32 cellular contexts compared by ENCODE assay signal in genomic region chr5:1471240-1471853, GRCh38. TPM values are rescaled to one million over a fixed set of nuclear protein-coding genes. Genes with fewer than 3 reads are reported as not detected.
A peak's percentile ranks its signal among the peaks of the same experiment; 100 is the strongest.
DNase-seq lines count a peak whose midpoint lies in the region; ATAC-seq, FAIRE-seq and TF ChIP-seq lines count a peak whose summit lies in the region.
"Had no signal": no experiment of that assay in that cellular context is flagged by ENCODE, and none has a peak within 500 bp of the region (broad histone marks: within the 10 kb centered on the region; RNA-seq: fewer than 3 reads in every experiment).

No MANE protein-coding gene starts in this region.

- CTCF ChIA-PET in K562 (lab: Yijun Ruan, JAX; ENCODE audit: low intra/inter-chr PET ratio) = no interaction called here

- H3K79me2 ChIP-seq in K562 (ENCODE audit: control insufficient read depth, insufficient read depth, low read length) = no peaks in the 10 kb centered on the region
- no peaks in the 10 kb centered on the region for H3K79me2 ChIP-seq in GM23338 (replicated peaks; ENCODE audit: insufficient read depth)

- H3K9me3 Mint-ChIP-seq in naive B cell = no peaks in the 10 kb centered on the region
- no peaks in the 10 kb centered on the region for H3K9me3 Mint-ChIP-seq in stimulated activated naive CD8-positive, alpha-beta T cell treated with anti-CD3 and anti-CD28 coated beads, Interleukin-15, amount 100 ng/mL, for 72 hours
- H3K9me3 Mint-ChIP-seq in GM23338 = no peaks in the 10 kb centered on the region; the same call in 1 of the 3 replicates
- H3K9me3 Mint-ChIP-seq: activated CD4-positive, alpha-beta memory T cell treated with anti-CD3 and anti-CD28 coated beads for 36 hours; activated T-helper 2 cell treated with anti-CD3 and anti-CD28 coated beads, Interferon-gamma antibody, Interleukin-2, Interleukin-4, amounts not matched to agents 10 μg/mL and 5 μg/mL and 100 μg/mL, durations not matched to agents 14 hours and 24 hours and 36 hours; H9; neural progenitor cell had no signal

- no TSS peak for BruUV-seq in K562 (replicated peaks; lab: Mats Ljungman, UMichigan)

- H3F3A ChIP-seq in GM23338 (replicated peaks; ENCODE audit: low read depth) = peaks cover 9% of the 10 kb centered on the region; the same call in 1 of the 2 replicates

- no peak for TF ChIP-seq EP300 in K562 (IDR thresholded peaks at IDR 0.05; ENCODE audit: low read length)

- no peak for TF ChIP-seq RAD21 in K562 (CRISPR knock-in tag; conservative IDR thresholded peaks at IDR 0.05 in 1 of 2, IDR thresholded peaks at IDR 0.05 in 1 of 2)

- H3K27me3 ChIP-seq in BE2C = no peaks in the 10 kb centered on the region
- no peaks in the 10 kb centered on the region for H3K27me3 ChIP-seq in K562 (ENCODE audit: control insufficient read depth in 2 of 2, insufficient read depth in 2 of 2, low read length in 2 of 2)
- H3K27me3 ChIP-seq in H7 (ENCODE audit: control insufficient read depth, insufficient read depth, low read length) = no peaks in the 10 kb centered on the region
- H3K27me3 ChIP-seq in GM23338 (ENCODE audit: insufficient read depth) = no peaks in the 10 kb centered on the region
- H3K27me3 ChIP-seq: neural progenitor cell, right lobe of liver, SJSA1, testis, vagina had no signal

- peaks cover 5 to 13% (median 5%) of the 10 kb centered on the region in 3 donors for H3K4me1 Mint-ChIP-seq in naive B cell
- H3K4me1 Mint-ChIP-seq in stimulated activated naive CD8-positive, alpha-beta T cell treated with anti-CD3 and anti-CD28 coated beads, Interleukin-15, amount 100 ng/mL, for 72 hours = peaks cover 11% of the 10 kb centered on the region
- no peaks in the 10 kb centered on the region for H3K4me1 Mint-ChIP-seq in GM23338
- H3K4me1 Mint-ChIP-seq: CD4-positive, CD25-positive, alpha-beta regulatory T cell had no signal

- H3K4me3 Mint-ChIP-seq in naive B cell = no peak overlapping the region
- no peak overlapping the region for H3K4me3 Mint-ChIP-seq in stimulated activated naive CD8-positive, alpha-beta T cell treated with anti-CD3 and anti-CD28 coated beads, Interleukin-15, amount 100 ng/mL, for 72 hours
- no peak overlapping the region for H3K4me3 Mint-ChIP-seq in GM23338
- H3K4me3 Mint-ChIP-seq: activated CD4-positive, alpha-beta memory T cell treated with anti-CD3 and anti-CD28 coated beads for 36 hours; CD4-positive, CD25-positive, alpha-beta regulatory T cell; H9; neural progenitor cell had no signal

- H4K20me1 ChIP-seq in K562 (replicated peaks; ENCODE audit: control insufficient read depth, insufficient read depth, low read length) (no peaks in the 10 kb centered on the region; the same call in 1 of the 2 replicates), GM23338 (replicated peaks; ENCODE audit: insufficient read depth) (peaks cover 3% of the 10 kb centered on the region; the same call in 1 of the 2 replicates)

- intact Hi-C loops in K562 (cut with micrococcal nuclease) = no loop called here

- 41% methylated on average over 8 of the region's 8 CpGs for WGBS in K562 (ENCODE audit: insufficient coverage, low coverage, missing lambda C conversion rate)

- POLR2A ChIA-PET in K562 (lab: Yijun Ruan, JAX) = no interaction called here

- no peaks in the 10 kb centered on the region for H3K4me1 ChIP-seq in BE2C
- H3K4me1 ChIP-seq in K562 (replicated peaks in 1 of 2; ENCODE audit: control insufficient read depth in 2 of 2, insufficient read depth in 2 of 2, low read length in 2 of 2) = peaks cover 0 to 17% of the 10 kb centered on the region in 2 experiments; a peak in 1 of 5 replicates
- no peaks in the 10 kb centered on the region for H3K4me1 ChIP-seq in GM23338 (ENCODE audit: insufficient read depth)
- H3K4me1 ChIP-seq: neural progenitor cell, SJSA1, testis, vagina had no signal

- no peaks in the 10 kb centered on the region for H3K9me1 ChIP-seq in K562 (ENCODE audit: control insufficient read depth, insufficient read depth, low read length)

- H3K9me2 ChIP-seq in GM23338 (ENCODE audit: insufficient read depth) = no peaks in the 10 kb centered on the region

- H2AFZ ChIP-seq in K562 (ENCODE audit: low read depth, low read length) = no peak overlapping the region
- no peak overlapping the region for H2AFZ ChIP-seq in GM23338
- H2AFZ ChIP-seq: neural progenitor cell had no signal

- H3K27ac ChIP-seq in K562 (ENCODE audit: extremely low read depth, low read depth, low read length) (no peak overlapping the region), GM23338 (ENCODE audit: low read depth) (no peak overlapping the region)
- H3K27ac ChIP-seq: neural progenitor cell, SJSA1, testis, vagina had no signal

- no peak for ATAC-seq in K562
- no peak for ATAC-seq in naive B cell (ENCODE audit: low read depth in 2 of 2)
- ATAC-seq in stimulated activated naive CD8-positive, alpha-beta T cell treated with anti-CD3 and anti-CD28 coated beads, Interleukin-15, amount 100 ng/mL, for 72 hours = no peak
- ATAC-seq in GM23338 = no peak
- ATAC-seq: mucosa of descending colon, Panc1 had no signal

- H3K27ac Mint-ChIP-seq in naive B cell (peak overlapping the region in 4 of 6 donors; percentile 16 to 56 (median 28)), GM23338 (no peak overlapping the region)
- no peak overlapping the region for H3K27ac Mint-ChIP-seq in stimulated activated naive CD8-positive, alpha-beta T cell treated with anti-CD3 and anti-CD28 coated beads, Interleukin-15, amount 100 ng/mL, for 72 hours
- H3K27ac Mint-ChIP-seq: activated CD4-positive, alpha-beta memory T cell treated with anti-CD3 and anti-CD28 coated beads for 36 hours; activated T-helper 2 cell treated with anti-CD3 and anti-CD28 coated beads, Interferon-gamma antibody, Interleukin-2, Interleukin-4, amounts not matched to agents 10 μg/mL and 5 μg/mL and 100 μg/mL, durations not matched to agents 14 hours and 24 hours and 36 hours; H9; neural progenitor cell had no signal

- H3K4me3 ChIP-seq in BE2C (ENCODE audit: low read depth, low read length) (no peak overlapping the region), K562 (no peak overlapping the region), H7 (ENCODE audit: insufficient read depth, low read depth, low read length) (no peak overlapping the region), GM23338 (no peak overlapping the region)
- H3K4me3 ChIP-seq: lung, mucosa of descending colon, neural progenitor cell, right lobe of liver, SJSA1, testis, vagina had no signal

- DNase-seq in BE2C (peak; percentile 7), GM12891 (ENCODE audit: insufficient read length, low spot score) (no peak), K562 (ENCODE audit: extremely low read depth in 1 of 4, low spot score in 3 of 4) (no peak), naive B cell (no peak), H7 (no peak), GM23338 (ENCODE audit: low spot score) (no peak), DMS53 (lab: John Stamatoyannopoulos, UW) (no peak)
- no peak for DNase-seq in stimulated activated naive CD8-positive, alpha-beta T cell treated with anti-CD3 and anti-CD28 coated beads, Interleukin-15, amount 100 ng/mL, for 72 hours
- DNase-seq: activated CD4-positive, alpha-beta memory T cell treated with anti-CD3 and anti-CD28 coated beads for 36 hours; activated CD8-positive, alpha-beta memory T cell treated with anti-CD3 and anti-CD28 coated beads, Interleukin-2, amount 50 U/mL, for 48 hours; CD4-positive, CD25-positive, alpha-beta regulatory T cell; effector CD4-positive, alpha-beta T cell; H9; NCI-H1417; NCI-H2029 treated with DMSO at 0.1 percent for 48 hours; NCI-H69; stimulated activated CD4-positive, alpha-beta T cell treated with anti-CD3 and anti-CD28 coated beads, Interleukin-4, amount 100 ng/mL, for 4 hours; stimulated activated naive CD4-positive, alpha-beta T cell treated with Interleukin-2 at 50 U/mL for 16 hours; testis had no signal

- H3K27me3 Mint-ChIP-seq in naive B cell = no peaks in the 10 kb centered on the region
- H3K27me3 Mint-ChIP-seq in stimulated activated naive CD8-positive, alpha-beta T cell treated with anti-CD3 and anti-CD28 coated beads, Interleukin-15, amount 100 ng/mL, for 72 hours = no peaks in the 10 kb centered on the region
- H3K27me3 Mint-ChIP-seq in GM23338 (ENCODE audit: insufficient read depth, low read depth, poor library complexity) = peaks cover 28% of the 10 kb centered on the region
- H3K27me3 Mint-ChIP-seq: activated CD4-positive, alpha-beta memory T cell treated with anti-CD3 and anti-CD28 coated beads for 36 hours; CD4-positive, CD25-positive, alpha-beta regulatory T cell had no signal

- 0 out of 2 replicates have a peak, but pooled peaks have one; percentile 4 for TF ChIP-seq POLR2A in GM12891 (IDR thresholded peaks at IDR 0.05; ENCODE audit: low read depth, low read length)
- no peak for TF ChIP-seq POLR2A in K562 (conservative IDR thresholded peaks at IDR 0.05)

- H3K36me3 ChIP-seq in BE2C = peaks cover 37% of the 10 kb centered on the region
- H3K36me3 ChIP-seq in K562 (ENCODE audit: control insufficient read depth, insufficient read depth, low read length) = no peaks in the 10 kb centered on the region; the same call in 2 of the 3 replicates
- H3K36me3 ChIP-seq in H7 (replicated peaks; ENCODE audit: control insufficient read depth, insufficient read depth, low read length) = peaks cover 27% of the 10 kb centered on the region
- peaks cover 12% of the 10 kb centered on the region for H3K36me3 ChIP-seq in GM23338 (ENCODE audit: insufficient read depth)
- H3K36me3 ChIP-seq: neural progenitor cell, right lobe of liver had no signal

- H3K36me3 Mint-ChIP-seq in naive B cell (peaks cover 0 to 20% of the 10 kb centered on the region in 2 donors), GM23338 (ENCODE audit: low read depth) (peaks cover 83% of the 10 kb centered on the region)

- H3K9me3 ChIP-seq in BE2C (no peaks in the 10 kb centered on the region), K562 (replicated peaks; ENCODE audit: control insufficient read depth, insufficient read depth, low read depth, low read length) (no peaks in the 10 kb centered on the region)
- H3K9me3 ChIP-seq: mucosa of descending colon, right lobe of liver, testis, vagina had no signal

- no peak overlapping the region; a peak in 1 of 4 replicates for H3K9ac ChIP-seq in K562 (ENCODE audit: insufficient read depth in 1 of 2, low read depth in 2 of 2, low read length in 2 of 2)
- H3K9ac ChIP-seq: neural progenitor cell had no signal

- TF ChIP-seq CTCF in BE2C (IDR thresholded peaks at IDR 0.05; ENCODE audit: low read depth, low read length) = no peak
- TF ChIP-seq CTCF in K562 (IDR thresholded peaks at IDR 0.05 in 2 of 3, conservative IDR thresholded peaks at IDR 0.05 in 1 of 3; ENCODE audit: insufficient read depth in 2 of 3, low read depth in 1 of 3, low read length in 3 of 3) = no peak
- TF ChIP-seq CTCF in GM23338 (conservative IDR thresholded peaks at IDR 0.05; ENCODE audit: low read depth in 2 of 2) = no peak

- H3K4me2 ChIP-seq in K562 (ENCODE audit: insufficient read depth, low read length) (no peak overlapping the region), GM23338 (no peak overlapping the region)
- H3K4me2 ChIP-seq: neural progenitor cell had no signal

- FAIRE-seq in GM12891 (lab: Jason Lieb, UNC) = peak; percentile 57
- FAIRE-seq in K562 (lab: Jason Lieb, UNC) = no peak
- FAIRE-seq: D721Med, GM12892, keratinocyte had no signal

- in situ Hi-C loops in K562 (cut with MboI) = no loop called here

RNA-seq across cellular contexts. Expression of gene SLC6A3, which starts 26.1 kb away (rescaled TPM):
- polyA plus RNA-seq in BE2C (2012; ENCODE audit: insufficient read depth, insufficient read length, low read depth) = 1.2 TPM
- polyA plus RNA-seq in GM12891 (2012; ENCODE audit: low read depth, missing spikeins) = 0.05 TPM
- total RNA-seq in K562 (2011; cell fraction: chromatin; rRNA removed; ENCODE audit: low replicate concordance) = not detected in 2 replicates
- not detected in 2 replicates for total RNA-seq in K562 (2011; cell fraction: nucleolus; rRNA removed)
- not detected in 2 replicates for total RNA-seq in K562 (2011; cell fraction: nucleoplasm; rRNA removed)
- total RNA-seq in K562 (2014; rRNA removed) (not detected in 2 replicates), K562 (2014; rRNA removed; fragmentation: Illumina TruSeq; extraction: Trizol) (not detected in 2 replicates), K562 (2015; rRNA removed; fragmentation: Illumina TruSeq; extraction: Trizol) (not detected in 2 replicates), K562 (2021) (not detected in 2 replicates)
- polyA plus RNA-seq in K562 (2011; rRNA removed) (not detected in 2 replicates), K562 (2014; fragmentation: Illumina TruSeq; extraction: Trizol) (not detected in 2 replicates), K562 (2014; fragmentation: Nextera tagmentation; extraction: Ambion mirVana) (not detected), K562 (2014; rRNA removed) (not detected in 2 replicates), naive B cell (ENCODE audit: low read depth in 6 of 6) (under 1 TPM in 1 of 6 donors, not detected in 5; 0.09 TPM), GM23338 (2016; fragmentation: Nextera tagmentation; extraction: Ambion mirVana) (0.31 and 0.76 TPM in 2 replicates)
- polyA plus RNA-seq in K562 (2011; cell fraction: cytosol; rRNA removed) = not detected in 2 replicates
- polyA plus RNA-seq in K562 (2011; cell fraction: nucleus; rRNA removed) = not detected in 2 replicates
- not detected in 2 replicates for polyA plus RNA-seq in K562 (2012)
- not detected in 2 replicates for polyA minus RNA-seq in K562 (2011; rRNA and poly(A)+ RNA removed)
- polyA minus RNA-seq in K562 (2011; cell fraction: cytosol; rRNA and poly(A)+ RNA removed) = not detected in 2 replicates
- polyA minus RNA-seq in K562 (2011; cell fraction: nucleus; rRNA and poly(A)+ RNA removed) = not detected in 2 replicates
- 0.07 TPM in 2 replicates for total RNA-seq in H7 (2014; rRNA removed; shearing (Covaris generic))
- total RNA-seq in GM23338 (2014; rRNA removed; shearing (Covaris generic)) = 0.85 and 1.0 TPM in 2 replicates
- total RNA-seq: activated CD4-positive, alpha-beta memory T cell treated with anti-CD3 and anti-CD28 coated beads for 36 hours; activated T-helper 2 cell treated with anti-CD3 and anti-CD28 coated beads, Interferon-gamma antibody, Interleukin-2, Interleukin-4, amounts not matched to agents 10 μg/mL and 5 μg/mL and 100 μg/mL, durations not matched to agents 14 hours and 24 hours and 36 hours; CD4-positive, CD25-positive, alpha-beta regulatory T cell; epithelial cell of proximal tubule; HT-29; mucosa of descending colon; right lobe of liver; SJSA1 had no signal

RNA-seq across cellular contexts. Expression of gene LPCAT1, which starts 52.4 kb away (rescaled TPM):
- polyA plus RNA-seq in BE2C (2012; ENCODE audit: insufficient read depth, insufficient read length, low read depth) = 28.2 TPM
- polyA plus RNA-seq in GM12891 (2012; ENCODE audit: low read depth, missing spikeins) = 54.4 TPM
- 26.9 and 48.0 TPM in 2 replicates for total RNA-seq in K562 (2011; cell fraction: chromatin; rRNA removed; ENCODE audit: low replicate concordance)
- total RNA-seq in K562 (2011; cell fraction: nucleolus; rRNA removed) = 30.5 and 38.2 TPM in 2 replicates
- total RNA-seq in K562 (2011; cell fraction: nucleoplasm; rRNA removed) = 24.9 and 32.4 TPM in 2 replicates
- total RNA-seq in K562 (2014; rRNA removed) (13.6 and 13.9 TPM in 2 replicates), K562 (2014; rRNA removed; fragmentation: Illumina TruSeq; extraction: Trizol) (9.2 and 11.1 TPM in 2 replicates), K562 (2015; rRNA removed; fragmentation: Illumina TruSeq; extraction: Trizol) (15.5 and 18.4 TPM in 2 replicates), K562 (2021) (18.4 and 20.8 TPM in 2 replicates)
- polyA plus RNA-seq in K562 (2011; rRNA removed) (17.0 and 20.6 TPM in 2 replicates), K562 (2014; fragmentation: Illumina TruSeq; extraction: Trizol) (15.2 TPM in 2 replicates), K562 (2014; fragmentation: Nextera tagmentation; extraction: Ambion mirVana) (under 1 TPM; 0.14 to 0.53 TPM), K562 (2014; rRNA removed) (13.1 and 14.9 TPM in 2 replicates), naive B cell (ENCODE audit: low read depth in 6 of 6) (10 to 100 TPM; 19.5 to 63.3 (median 52.7) TPM), GM23338 (2016; fragmentation: Nextera tagmentation; extraction: Ambion mirVana) (75.0 and 78.0 TPM in 2 replicates)
- 14.5 and 16.7 TPM in 2 replicates for polyA plus RNA-seq in K562 (2011; cell fraction: cytosol; rRNA removed)
- polyA plus RNA-seq in K562 (2011; cell fraction: nucleus; rRNA removed) = 32.2 and 34.4 TPM in 2 replicates
- 10.5 and 12.5 TPM in 2 replicates for polyA plus RNA-seq in K562 (2012)
- 10.9 and 14.5 TPM in 2 replicates for polyA minus RNA-seq in K562 (2011; rRNA and poly(A)+ RNA removed)
- 13.2 and 14.3 TPM in 2 replicates for polyA minus RNA-seq in K562 (2011; cell fraction: cytosol; rRNA and poly(A)+ RNA removed)
- polyA minus RNA-seq in K562 (2011; cell fraction: nucleus; rRNA and poly(A)+ RNA removed) = 9.4 and 24.4 TPM in 2 replicates
- 70.2 and 77.5 TPM in 2 replicates for total RNA-seq in H7 (2014; rRNA removed; shearing (Covaris generic))
- total RNA-seq in GM23338 (2014; rRNA removed; shearing (Covaris generic)) = 255 and 263 TPM in 2 replicates

Comparison
In these comparisons a context has a peak if more than half of its experiments do, and no peak if none do; other contexts are left out.
1. H3K27ac Mint-ChIP-seq: peak in naive B cell (4 of 6); none in stimulated activated naive CD8-positive, alpha-beta T cell treated with anti-CD3 and anti-CD28 coated beads, Interleukin-15, amount 100 ng/mL, for 72 hours (0 of 2) and GM23338 (single experiment).